Comparison of ENCODE assay signal across 8 cellular contexts in the genomic region with DNA sequence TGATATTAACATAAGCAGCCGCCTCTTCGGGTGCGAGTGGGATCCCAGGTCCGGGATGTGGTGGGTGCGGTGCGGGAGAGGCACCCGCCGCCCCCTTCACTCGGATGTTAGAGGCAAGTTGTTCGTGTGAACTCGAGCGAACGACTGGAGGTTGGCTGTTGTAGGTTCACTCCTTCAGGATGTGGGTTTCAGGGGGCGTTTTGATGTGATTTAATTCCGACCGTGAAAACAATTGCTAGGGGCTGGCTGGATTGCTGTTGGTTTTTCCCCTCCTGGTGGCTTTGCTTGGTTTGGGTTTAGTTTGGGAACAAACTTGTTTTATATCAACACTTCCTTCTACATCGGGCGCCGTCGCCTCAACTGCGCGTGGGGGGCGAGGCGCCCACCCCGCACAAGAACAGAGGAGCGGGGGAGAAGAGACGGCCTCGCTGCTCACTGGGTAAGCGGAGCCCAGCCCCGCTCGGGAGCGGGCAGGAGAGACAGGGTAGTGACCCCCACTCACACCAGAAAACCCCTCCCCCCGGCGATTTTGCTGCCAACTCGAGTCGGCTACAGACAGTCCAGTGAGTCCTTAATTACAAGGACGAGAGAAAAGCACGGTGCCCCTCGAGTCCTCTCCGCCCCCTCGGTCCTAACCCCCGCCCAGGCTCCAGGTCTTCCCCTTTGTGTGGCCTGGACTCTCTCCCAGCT. TPM values are rescaled to one million over a fixed set of nuclear protein-coding genes. Genes with fewer than 3 reads are reported as not detected.
A peak's percentile ranks its signal among the peaks of the same experiment; 100 is the strongest.
DNase-seq lines count a peak whose midpoint lies in the region; ATAC-seq and TF ChIP-seq lines count a peak whose summit lies in the region.

No MANE protein-coding gene starts in this region.

- peak overlapping the region; percentile 67 for H3K4me2 ChIP-seq in H9 (ENCODE audit: insufficient read depth, insufficient read length, low read length)

- H2BK5ac ChIP-seq in H9 (ENCODE audit: insufficient read length, low read length) = no peak overlapping the region

- no peaks in the 10 kb centered on the region for H4K20me1 ChIP-seq in H9 (ENCODE audit: control insufficient read depth, insufficient read depth, insufficient read length)

- no peak overlapping the region for H4K8ac ChIP-seq in H9 (replicated peaks; ENCODE audit: insufficient read length, low read depth, low read length)

- H3K4me1 Mint-ChIP-seq in H9 (peaks cover 39 to 50% of the 10 kb centered on the region in 2 experiments), glutamatergic neuron (ENCODE audit: low read depth, unreplicated experiment) (peaks cover 25% of the 10 kb centered on the region)
- H3K4me1 Mint-ChIP-seq in activated CD4-positive, alpha-beta memory T cell treated with anti-CD3 and anti-CD28 coated beads, Interleukin-2, amount 10 ng/mL, durations not matched to agents 7 days and 5 days = peaks cover 50% of the 10 kb centered on the region

- H3K23ac ChIP-seq in H9 (ENCODE audit: insufficient read length, low read depth, low read length) = no peak overlapping the region

- H3T11ph ChIP-seq in H9 (ENCODE audit: low read length) = no peak overlapping the region

- H3K4me1 ChIP-seq in H9 (ENCODE audit: insufficient read depth, low read length) = peaks cover 4% of the 10 kb centered on the region

- H3K4me3 Mint-ChIP-seq in H9 = peak overlapping the region; percentile 50 to 83
- H3K4me3 Mint-ChIP-seq in activated CD4-positive, alpha-beta memory T cell treated with anti-CD3 and anti-CD28 coated beads, Interleukin-2, amount 10 ng/mL, durations not matched to agents 7 days and 5 days = peak overlapping the region; percentile 43
- peak overlapping the region; percentile 59 for H3K4me3 Mint-ChIP-seq in glutamatergic neuron (ENCODE audit: unreplicated experiment)

- H2BK20ac ChIP-seq in H9 (ENCODE audit: low read depth, low read length, poor library complexity, severe bottlenecking) = no peak overlapping the region

- no peak for ATAC-seq in HG03097 (IDR thresholded peaks at IDR 0.05; ENCODE audit: low FRiP score, unreplicated experiment)

- H3K9me3 Mint-ChIP-seq in H9 = peaks cover 0 to 6% of the 10 kb centered on the region in 2 experiments; a peak in 3 of 5 replicates
- no peaks in the 10 kb centered on the region for H3K9me3 Mint-ChIP-seq in activated CD4-positive, alpha-beta memory T cell treated with anti-CD3 and anti-CD28 coated beads, Interleukin-2, amount 10 ng/mL, durations not matched to agents 7 days and 5 days
- peaks cover 14% of the 10 kb centered on the region for H3K9me3 Mint-ChIP-seq in glutamatergic neuron (ENCODE audit: unreplicated experiment)

- no peak overlapping the region for H3K9ac ChIP-seq in H9 (ENCODE audit: extremely low read depth, insufficient read length, low read length)

- H4K5ac ChIP-seq in H9 (ENCODE audit: insufficient read length, low read depth, low read length) = no peak overlapping the region

- CTCF ChIA-PET in activated CD4-positive, alpha-beta memory T cell treated with anti-CD3 and anti-CD28 coated beads, Interleukin-2, amount 10 ng/mL, durations not matched to agents 7 days and 5 days (lab: Charles Lee) = interaction anchor here (1.1 kb wide), 2 partner anchors 15 to 152 kb away, joined by 3 read pairs; no protein-coding TSS in a partner anchor

- H3K4ac ChIP-seq in H9 (ENCODE audit: low read depth, low read length) = no peak overlapping the region

- no peak overlapping the region for H3K27ac Mint-ChIP-seq in H9
- H3K27ac Mint-ChIP-seq in activated CD4-positive, alpha-beta memory T cell treated with anti-CD3 and anti-CD28 coated beads, Interleukin-2, amount 10 ng/mL, durations not matched to agents 7 days and 5 days = no peak overlapping the region
- no peak overlapping the region for H3K27ac Mint-ChIP-seq in glutamatergic neuron (ENCODE audit: unreplicated experiment)

- TF ChIP-seq CTCF in H9 (conservative IDR thresholded peaks at IDR 0.05) (no peak), glutamatergic neuron (IDR thresholded peaks at IDR 0.05; ENCODE audit: partially characterized antibody, unreplicated experiment) (no peak)

- no CpG with 5 or more reads among the region's 42 CpGs for WGBS in H9 (ENCODE audit: extremely low coverage, insufficient read length, low lambda C conversion rate)

- H3K36me3 Mint-ChIP-seq in H9 (ENCODE audit: insufficient read depth in 1 of 3, low read depth in 3 of 3) = peaks cover 0 to 1% (median 0%) of the 10 kb centered on the region in 3 experiments; a peak in 1 of 7 replicates
- H3K36me3 Mint-ChIP-seq in activated CD4-positive, alpha-beta memory T cell treated with anti-CD3 and anti-CD28 coated beads, Interleukin-2, amount 10 ng/mL, durations not matched to agents 7 days and 5 days (ENCODE audit: low read depth) = peaks cover 5% of the 10 kb centered on the region
- H3K36me3 Mint-ChIP-seq in glutamatergic neuron (ENCODE audit: unreplicated experiment) = no peaks in the 10 kb centered on the region

- H3K56ac ChIP-seq in H9 (ENCODE audit: insufficient read length, low read depth, low read length) = no peak overlapping the region

- peaks cover 77% of the 10 kb centered on the region for H3K27me3 ChIP-seq in H9 (ENCODE audit: insufficient read depth, low read length)

- no peak overlapping the region for H2BK15ac ChIP-seq in H9 (ENCODE audit: low read depth, low read length)

- H3K27me3 Mint-ChIP-seq in H9 (ENCODE audit: low read depth) (peaks cover 97% of the 10 kb centered on the region), glutamatergic neuron (ENCODE audit: unreplicated experiment) (peaks cover 39% of the 10 kb centered on the region)
- H3K27me3 Mint-ChIP-seq in activated CD4-positive, alpha-beta memory T cell treated with anti-CD3 and anti-CD28 coated beads, Interleukin-2, amount 10 ng/mL, durations not matched to agents 7 days and 5 days = peaks cover 38% of the 10 kb centered on the region

- POLR2A ChIA-PET in activated CD4-positive, alpha-beta memory T cell treated with anti-CD3 and anti-CD28 coated beads, Interleukin-2, amount 10 ng/mL, durations not matched to agents 7 days and 5 days (lab: Charles Lee) = interaction anchor here (0.8 to 1.2 kb wide), 2 partner anchors 9 to 56 kb away, joined by 3 to 7 read pairs; no protein-coding TSS in a partner anchor

- no peak overlapping the region for H2BK12ac ChIP-seq in H9 (ENCODE audit: insufficient read length, low read depth, low read length)

- H3K79me2 ChIP-seq in H9 (ENCODE audit: insufficient read depth, low read length) = no peaks in the 10 kb centered on the region

- H4K91ac ChIP-seq in H9 (ENCODE audit: insufficient read length, low read depth, low read length) = no peak overlapping the region

- H3K23me2 ChIP-seq in H9 (ENCODE audit: insufficient read length, low read depth, low read length, poor library complexity, severe bottlenecking) = peaks cover 37% of the 10 kb centered on the region

- no peak overlapping the region for H3K18ac ChIP-seq in H9 (ENCODE audit: insufficient read length, low read depth, low read length)

- H3K9me3 ChIP-seq in H9 (ENCODE audit: control insufficient read depth, low read depth, low read length) = no peaks in the 10 kb centered on the region

- no peak overlapping the region for H3K14ac ChIP-seq in H9 (ENCODE audit: insufficient read depth, low read length)

- no peak overlapping the region for H2AFZ ChIP-seq in H9 (ENCODE audit: low read length)

- H2BK120ac ChIP-seq in H9 (ENCODE audit: low read depth, low read length, poor library complexity, severe bottlenecking) = no peak overlapping the region

- H3K27ac ChIP-seq in H9 (ENCODE audit: insufficient read length, low read depth, low read length) = no peak overlapping the region

- DNase-seq in H9 (peak; percentile 57), glutamatergic neuron (peak; percentile 27), DMS153 treated with DMSO at 0.1 percent for 48 hours (lab: John Stamatoyannopoulos, UW; ENCODE audit: unreplicated experiment) (no peak), OCI-M2 (lab: John Stamatoyannopoulos, UW; ENCODE audit: unreplicated experiment) (no peak), hepatic stellate cell (ENCODE audit: low spot score) (no peak)
- DNase-seq in activated CD4-positive, alpha-beta memory T cell treated with anti-CD3 and anti-CD28 coated beads, Interleukin-2, amount 10 ng/mL, durations not matched to agents 7 days and 5 days = peak; percentile 63
- DNase-seq in stimulated activated CD4-positive, alpha-beta T cell treated with anti-CD3 and anti-CD28 coated beads, Interleukin-4, amount 100 ng/mL, for 48 hours (ENCODE audit: low read depth in 2 of 2) = peak; percentile 28 to 44

- no peaks in the 10 kb centered on the region for H3K79me1 ChIP-seq in H9 (ENCODE audit: insufficient read depth, low read depth, low read length, poor library complexity, severe bottlenecking)

- no peak overlapping the region for H2AK5ac ChIP-seq in H9 (ENCODE audit: insufficient read length, low read length)

RNA-seq across cellular contexts. Expression of a gene that starts 3.0 kb away (rescaled TPM):
- 2.5 and 3.4 TPM in 2 replicates for total RNA-seq in H9 (2021)
- 10 to 100 TPM; 67.4 to 68.2 TPM for total RNA-seq in activated CD4-positive, alpha-beta memory T cell treated with anti-CD3 and anti-CD28 coated beads, Interleukin-2, amount 10 ng/mL, durations not matched to agents 7 days and 5 days
- 0.98 TPM for total RNA-seq in glutamatergic neuron (ENCODE audit: unreplicated experiment)

Comparison
In these comparisons a context has a peak if more than half of its experiments do, and no peak if none do; other contexts are left out.
1. DNase-seq: peak in H9 (single experiment), activated CD4-positive, alpha-beta memory T cell treated with anti-CD3 and anti-CD28 coated beads, Interleukin-2, amount 10 ng/mL, durations not matched to agents 7 days and 5 days (single experiment), glutamatergic neuron (single experiment) and stimulated activated CD4-positive, alpha-beta T cell treated with anti-CD3 and anti-CD28 coated beads, Interleukin-4, amount 100 ng/mL, for 48 hours (2 of 2); none in DMS153 treated with DMSO at 0.1 percent for 48 hours (single experiment), OCI-M2 (single experiment) and hepatic stellate cell (single experiment).
2. RNA of a gene that starts 3.0 kb away (total RNA-seq): 67.4 to 68.2 TPM in activated CD4-positive, alpha-beta memory T cell treated with anti-CD3 and anti-CD28 coated beads, Interleukin-2, amount 10 ng/mL, durations not matched to agents 7 days and 5 days; 2.5 to 3.4 TPM in H9 and 0.98 TPM in glutamatergic neuron (single experiment); every median in the first group is over 10 times any median in the second.
3. Peak in every context shown above with its lines, with median percentiles within 50 percentile points of each other: H3K4me3 Mint-ChIP-seq.